ENCODE assay signal across 13 cellular contexts in the genomic region with DNA sequence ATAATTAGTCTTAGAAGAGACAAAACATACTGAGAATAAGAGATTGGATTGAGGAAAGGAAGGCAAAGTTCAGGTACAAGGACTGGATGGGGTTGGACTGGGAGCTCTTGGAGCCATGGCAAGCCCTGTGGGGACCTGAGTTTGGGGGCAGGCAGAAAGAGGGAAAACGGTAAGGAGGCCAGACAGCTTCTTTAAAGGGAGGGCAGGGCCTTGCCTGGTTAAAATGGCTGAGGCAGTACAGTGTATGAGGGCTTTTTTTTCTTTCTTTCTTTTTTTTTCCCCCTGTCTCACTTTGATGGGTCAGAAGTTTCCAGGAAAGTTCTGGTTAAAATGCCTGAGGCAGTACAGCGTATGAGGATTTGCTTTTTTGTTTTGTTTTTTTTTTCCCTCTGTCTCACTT. TPM values are rescaled to one million over a fixed set of nuclear protein-coding genes. Genes with fewer than 3 reads are reported as not detected.
DNase-seq lines count a peak whose midpoint lies in the region; ATAC-seq and TF ChIP-seq lines count a peak whose summit lies in the region.
"Had no signal": no experiment of that assay in that cellular context is flagged by ENCODE, and none has a peak within 500 bp of the region (broad histone marks: within the 10 kb centered on the region; RNA-seq: fewer than 3 reads in every experiment).

No MANE protein-coding gene starts in this region.

- H3K36me3 ChIP-seq in esophagus muscularis mucosa (no peaks in the 10 kb centered on the region), thyroid gland (no peaks in the 10 kb centered on the region)
- H3K36me3 ChIP-seq in CD8-positive, alpha-beta memory T cell (ENCODE audit: insufficient read depth, low read length): no peaks in the 10 kb centered on the region

- no peaks in the 10 kb centered on the region for H3K9me3 Mint-ChIP-seq in activated T-helper 1 cell treated with anti-CD3 and anti-CD28 coated beads, Interleukin-12 subunit alpha, Interleukin-12 subunit beta, Interleukin-2, Interleukin-4 antibody, amounts not matched to agents 30 ng/mL and 10 ng/mL and 1 ng/mL, durations not matched to agents 14 hours and 24 hours and 36 hours
- H3K9me3 Mint-ChIP-seq in natural killer cell treated with Interleukin-12 subunit alpha and Interleukin-12 subunit beta and Interleukin-15 and Interleukin-18, amount 100 ng/mL, for 72 hours: no peaks in the 10 kb centered on the region
- no peaks in the 10 kb centered on the region for H3K9me3 Mint-ChIP-seq in CD8-positive, alpha-beta memory T cell

- H3K36me3 Mint-ChIP-seq in activated T-helper 1 cell treated with anti-CD3 and anti-CD28 coated beads, Interleukin-12 subunit alpha, Interleukin-12 subunit beta, Interleukin-2, Interleukin-4 antibody, amounts not matched to agents 30 ng/mL and 10 ng/mL and 1 ng/mL, durations not matched to agents 14 hours and 24 hours and 36 hours (ENCODE audit: low read depth): peaks cover 14% of the 10 kb centered on the region
- no peaks in the 10 kb centered on the region for H3K36me3 Mint-ChIP-seq in natural killer cell treated with Interleukin-12 subunit alpha and Interleukin-12 subunit beta and Interleukin-15 and Interleukin-18, amount 100 ng/mL, for 72 hours
- H3K36me3 Mint-ChIP-seq in CD8-positive, alpha-beta memory T cell: peaks cover 3 to 23% (median 9%) of the 10 kb centered on the region in 3 donors

- no peaks in the 10 kb centered on the region for H3K27me3 Mint-ChIP-seq in activated T-helper 1 cell treated with anti-CD3 and anti-CD28 coated beads, Interleukin-12 subunit alpha, Interleukin-12 subunit beta, Interleukin-2, Interleukin-4 antibody, amounts not matched to agents 30 ng/mL and 10 ng/mL and 1 ng/mL, durations not matched to agents 14 hours and 24 hours and 36 hours (ENCODE audit: insufficient read depth)
- H3K27me3 Mint-ChIP-seq in natural killer cell treated with Interleukin-12 subunit alpha and Interleukin-12 subunit beta and Interleukin-15 and Interleukin-18, amount 100 ng/mL, for 72 hours: no peaks in the 10 kb centered on the region
- H3K27me3 Mint-ChIP-seq in CD8-positive, alpha-beta memory T cell: no peaks in the 10 kb centered on the region

- H3K4me1 Mint-ChIP-seq in activated T-helper 1 cell treated with anti-CD3 and anti-CD28 coated beads, Interleukin-12 subunit alpha, Interleukin-12 subunit beta, Interleukin-2, Interleukin-4 antibody, amounts not matched to agents 30 ng/mL and 10 ng/mL and 1 ng/mL, durations not matched to agents 14 hours and 24 hours and 36 hours (ENCODE audit: low read depth): peaks cover 41% of the 10 kb centered on the region
- peaks cover 56 to 72% of the 10 kb centered on the region in 2 donors for H3K4me1 Mint-ChIP-seq in natural killer cell treated with Interleukin-12 subunit alpha and Interleukin-12 subunit beta and Interleukin-15 and Interleukin-18, amount 100 ng/mL, for 72 hours (ENCODE audit: low read depth in 2 of 2)
- peaks cover 66 to 79% (median 76%) of the 10 kb centered on the region in 3 donors for H3K4me1 Mint-ChIP-seq in CD8-positive, alpha-beta memory T cell

- 55% methylated on average over 2 of the region's 2 CpGs for WGBS in esophagus muscularis mucosa
- WGBS in thyroid gland, 2 donors: 18 to 21% methylated on average over 2 of the region's 2 CpGs

- DNase-seq in activated T-helper 1 cell treated with anti-CD3 and anti-CD28 coated beads, Interleukin-12 subunit alpha, Interleukin-12 subunit beta, Interleukin-2, Interleukin-4 antibody, amounts not matched to agents 30 ng/mL and 10 ng/mL and 1 ng/mL, durations not matched to agents 14 hours and 24 hours and 36 hours (ENCODE audit: low spot score): no peak
- DNase-seq in esophagus muscularis mucosa (ENCODE audit: extremely low spot score): peak; percentile 50
- no peak for DNase-seq in natural killer cell treated with Interleukin-12 subunit alpha and Interleukin-12 subunit beta and Interleukin-15 and Interleukin-18, amount 100 ng/mL, for 72 hours (ENCODE audit: low spot score)
- no peak for DNase-seq in thyroid gland
- DNase-seq in CD8-positive, alpha-beta memory T cell: no peak
- DNase-seq in stimulated activated CD4-positive, alpha-beta T cell treated with anti-CD3 and anti-CD28 coated beads, Interleukin-2, amount 100 ng/mL, for 24 hours: no peak
- DNase-seq in activated gamma-delta T cell (lab: John Stamatoyannopoulos, UW): no peak
- DNase-seq: activated T-cell treated with anti-CD3 and anti-CD28 coated beads, Interleukin-2, amount 50 U/mL, for 48 hours; effector CD4-positive, alpha-beta T cell; kidney glomerular epithelial cell; NCI-H69; stimulated activated CD4-positive, alpha-beta T cell treated with anti-CD3 and anti-CD28 coated beads, Interleukin-4, amount 100 ng/mL, for 24 hours; T-helper 2 cell had no signal

- H3K4me3 ChIP-seq in esophagus muscularis mucosa (peak overlapping the region in 2 of 4 donors; percentile 6 to 9), thyroid gland (replicated peaks in 1 of 3) (no peak overlapping the region)
- H3K4me3 ChIP-seq in CD8-positive, alpha-beta memory T cell (ENCODE audit: low read length): no peak overlapping the region

- POLR2A ChIA-PET in CD8-positive, alpha-beta memory T cell (lab: Charles Lee): no interaction called here

- peak overlapping the region; percentile 60 to 69 (median 65) for H3K27ac ChIP-seq in esophagus muscularis mucosa (replicated peaks in 1 of 4)
- H3K27ac ChIP-seq in thyroid gland: peak overlapping the region; percentile 94 to 98 (median 97)
- no peak overlapping the region for H3K27ac ChIP-seq in CD8-positive, alpha-beta memory T cell (ENCODE audit: low read depth, low read length)

- peak overlapping the region; percentile 23 for H3K27ac Mint-ChIP-seq in activated T-helper 1 cell treated with anti-CD3 and anti-CD28 coated beads, Interleukin-12 subunit alpha, Interleukin-12 subunit beta, Interleukin-2, Interleukin-4 antibody, amounts not matched to agents 30 ng/mL and 10 ng/mL and 1 ng/mL, durations not matched to agents 14 hours and 24 hours and 36 hours
- H3K27ac Mint-ChIP-seq in natural killer cell treated with Interleukin-12 subunit alpha and Interleukin-12 subunit beta and Interleukin-15 and Interleukin-18, amount 100 ng/mL, for 72 hours: peak overlapping the region; percentile 73 to 77
- peak overlapping the region in 3 of 8 donors; percentile 35 to 84 (median 52) for H3K27ac Mint-ChIP-seq in CD8-positive, alpha-beta memory T cell

- H3K9me3 ChIP-seq in esophagus muscularis mucosa (no peaks in the 10 kb centered on the region), thyroid gland (no peaks in the 10 kb centered on the region)
- H3K9me3 ChIP-seq in CD8-positive, alpha-beta memory T cell (ENCODE audit: low read length): no peaks in the 10 kb centered on the region

- no peak for TF ChIP-seq CTCF in esophagus muscularis mucosa (IDR thresholded peaks at IDR 0.05)
- TF ChIP-seq CTCF in thyroid gland (IDR thresholded peaks at IDR 0.05): no peak

- H3K4me1 ChIP-seq in esophagus muscularis mucosa: peaks cover 38 to 63% (median 52%) of the 10 kb centered on the region in 4 donors
- peaks cover 58 to 66% of the 10 kb centered on the region in 2 donors for H3K4me1 ChIP-seq in thyroid gland
- peaks cover 21% of the 10 kb centered on the region for H3K4me1 ChIP-seq in CD8-positive, alpha-beta memory T cell (ENCODE audit: insufficient read depth, low read length)

- CTCF ChIA-PET in CD8-positive, alpha-beta memory T cell (lab: Charles Lee): interaction anchor here (1.1 kb wide), 1 partner anchor 17 kb away, joined by 4 read pairs; the partner anchor contains the start of gene SNX18

- H3K27me3 ChIP-seq in esophagus muscularis mucosa (no peaks in the 10 kb centered on the region), thyroid gland (no peaks in the 10 kb centered on the region)
- no peaks in the 10 kb centered on the region for H3K27me3 ChIP-seq in CD8-positive, alpha-beta memory T cell (ENCODE audit: insufficient read depth, low read length, poor library complexity, severe bottlenecking)

- no peak overlapping the region for H3K4me3 Mint-ChIP-seq in activated T-helper 1 cell treated with anti-CD3 and anti-CD28 coated beads, Interleukin-12 subunit alpha, Interleukin-12 subunit beta, Interleukin-2, Interleukin-4 antibody, amounts not matched to agents 30 ng/mL and 10 ng/mL and 1 ng/mL, durations not matched to agents 14 hours and 24 hours and 36 hours
- peak overlapping the region; percentile 5 for H3K4me3 Mint-ChIP-seq in natural killer cell treated with Interleukin-12 subunit alpha and Interleukin-12 subunit beta and Interleukin-15 and Interleukin-18, amount 100 ng/mL, for 72 hours
- no peak overlapping the region for H3K4me3 Mint-ChIP-seq in CD8-positive, alpha-beta memory T cell

- no peak for ATAC-seq in natural killer cell treated with Interleukin-12 subunit alpha and Interleukin-12 subunit beta and Interleukin-15 and Interleukin-18, amount 100 ng/mL, for 72 hours

- TF ChIP-seq POLR2A in esophagus muscularis mucosa (IDR thresholded peaks at IDR 0.05; ENCODE audit: low read depth) (no peak), thyroid gland (IDR thresholded peaks at IDR 0.05) (no peak)

- no peak for TF ChIP-seq EP300 in esophagus muscularis mucosa (IDR thresholded peaks at IDR 0.05)

- intact Hi-C loops in activated T-helper 1 cell treated with anti-CD3 and anti-CD28 coated beads, Interleukin-12 subunit alpha, Interleukin-12 subunit beta, Interleukin-2, Interleukin-4 antibody, amounts not matched to agents 30 ng/mL and 10 ng/mL and 1 ng/mL, durations not matched to agents 14 hours and 24 hours and 36 hours (cut with micrococcal nuclease): no loop called here
- intact Hi-C loops in esophagus muscularis mucosa (cut with DNase I): loop anchor here (10.0 kb wide), 1 partner anchor 70 kb away; no protein-coding TSS in a partner anchor
- intact Hi-C loops in thyroid gland (cut with DNase I): no loop called here

RNA-seq across cellular contexts. Expression of gene SNX18, which starts 16.7 kb away (rescaled TPM):
- 25.4 and 27.9 TPM in 2 replicates for total RNA-seq in activated T-helper 1 cell treated with anti-CD3 and anti-CD28 coated beads, Interleukin-12 subunit alpha, Interleukin-12 subunit beta, Interleukin-2, Interleukin-4 antibody, amounts not matched to agents 30 ng/mL and 10 ng/mL and 1 ng/mL, durations not matched to agents 14 hours and 24 hours and 36 hours
- total RNA-seq in esophagus muscularis mucosa (10 to 100 TPM; 34.1 to 93.3 (median 57.4) TPM), thyroid gland (10 to 100 TPM; 50.4 to 89.4 (median 72.8) TPM)
- 10 to 100 TPM; 19.8 to 31.8 TPM for total RNA-seq in natural killer cell treated with Interleukin-12 subunit alpha and Interleukin-12 subunit beta and Interleukin-15 and Interleukin-18, amount 100 ng/mL, for 72 hours
- total RNA-seq in CD8-positive, alpha-beta memory T cell: 10 to 100 TPM; 21.5 to 23.9 TPM
- polyA plus RNA-seq in CD8-positive, alpha-beta memory T cell: 3.8 TPM
